16 cellular contexts compared by ENCODE assay signal in the genomic region with DNA sequence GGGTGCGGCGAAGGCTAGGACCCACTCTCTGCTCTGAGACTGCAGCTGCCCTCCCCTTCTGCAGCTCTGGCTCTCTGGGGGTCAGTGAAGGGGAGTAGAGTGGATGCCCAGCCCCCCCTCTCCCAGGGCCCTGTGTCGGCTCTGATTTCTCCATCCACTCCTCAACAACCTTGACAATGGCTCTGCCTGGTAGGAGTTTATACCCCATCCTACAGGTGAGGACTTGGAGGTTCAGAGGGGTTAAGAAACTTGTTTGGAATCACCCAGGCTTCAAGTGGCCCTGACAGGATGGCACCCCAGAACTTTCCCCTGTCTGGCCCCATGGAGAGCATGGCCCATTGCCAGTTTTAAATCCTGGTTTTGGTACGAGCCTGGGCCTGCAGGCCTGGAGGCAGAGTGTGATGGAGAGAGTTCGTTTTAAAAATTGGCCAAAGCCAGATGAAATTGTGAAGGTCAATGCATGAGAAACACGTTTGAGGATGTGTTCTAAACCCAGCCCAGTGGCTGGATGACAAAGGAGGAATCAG. TPM values are rescaled to one million over a fixed set of nuclear protein-coding genes. Genes with fewer than 3 reads are reported as not detected.
DNase-seq lines count a peak whose midpoint lies in the region; ATAC-seq and TF ChIP-seq lines count a peak whose summit lies in the region.
"Had no signal": no experiment of that assay in that cellular context is flagged by ENCODE, and none has a peak within 500 bp of the region (broad histone marks: within the 10 kb centered on the region; RNA-seq: fewer than 3 reads in every experiment).

No MANE protein-coding gene starts in this region.

- H3K27ac Mint-ChIP-seq in glutamatergic neuron (ENCODE audit: unreplicated experiment) = peak overlapping the region; percentile 22
- H3K27ac Mint-ChIP-seq: activated CD4-positive, alpha-beta T cell treated with anti-CD3 and anti-CD28 coated beads, Interleukin-2, amount 10 ng/mL, durations not matched to agents 24 days and 14 days had no signal

- WGBS in adrenal gland, 4 donors = 37 to 59% (median 48%) methylated on average over 4 to 6 of the region's 6 CpGs
- 83 to 85% methylated on average over 6 of the region's 6 CpGs for WGBS in sigmoid colon, 2 donors

- TF ChIP-seq POLR2A in adrenal gland (IDR thresholded peaks at IDR 0.05) = no peak
- no peak for TF ChIP-seq POLR2A in sigmoid colon (IDR thresholded peaks at IDR 0.05)

- H3K36me3 Mint-ChIP-seq in glutamatergic neuron (ENCODE audit: unreplicated experiment) = no peaks in the 10 kb centered on the region

- H3K36me3 ChIP-seq in HEK293 (ENCODE audit: control insufficient read depth in 2 of 2, insufficient read depth in 1 of 2, low read length in 2 of 2) (no peaks in the 10 kb centered on the region), adrenal gland (replicated peaks in 1 of 2) (no peaks in the 10 kb centered on the region), sigmoid colon (no peaks in the 10 kb centered on the region)

- H3K27ac ChIP-seq in HEK293 (ENCODE audit: extremely low read depth, low read depth, low read length) = no peak overlapping the region
- peak overlapping the region; percentile 21 to 84 (median 64) for H3K27ac ChIP-seq in adrenal gland
- peak overlapping the region; percentile 94 to 99 (median 96) for H3K27ac ChIP-seq in sigmoid colon
- H3K27ac ChIP-seq: body of pancreas had no signal

- H3K9me3 ChIP-seq in HEK293 (ENCODE audit: control insufficient read depth, insufficient read depth, low read depth, low read length) (no peaks in the 10 kb centered on the region), adrenal gland (replicated peaks in 1 of 3) (no peaks in the 10 kb centered on the region), sigmoid colon (no peaks in the 10 kb centered on the region)
- H3K9me3 ChIP-seq: body of pancreas had no signal

- H3K4me1 ChIP-seq in HEK293 (ENCODE audit: control insufficient read depth, insufficient read depth, low read length) = peaks cover 4% of the 10 kb centered on the region
- H3K4me1 ChIP-seq in adrenal gland (replicated peaks in 1 of 2) = peaks cover 52 to 62% of the 10 kb centered on the region in 2 donors
- H3K4me1 ChIP-seq in sigmoid colon = peaks cover 2 to 99% (median 98%) of the 10 kb centered on the region in 4 donors

- CTCF ChIA-PET in HEK293 (lab: Yijun Ruan, JAX) = no interaction called here

- no peak for ATAC-seq in GM21528 (IDR thresholded peaks at IDR 0.05; ENCODE audit: low FRiP score, unreplicated experiment)
- ATAC-seq in GM18858 (IDR thresholded peaks at IDR 0.05; ENCODE audit: unreplicated experiment) = no peak
- ATAC-seq: body of pancreas had no signal

- DNase-seq in adrenal gland (no peak), glutamatergic neuron (no peak), sigmoid colon (no peak), NCI-H1930 (lab: John Stamatoyannopoulos, UW) (no peak), NCI-H1436 (lab: John Stamatoyannopoulos, UW) (no peak)
- DNase-seq: activated CD4-positive, alpha-beta T cell treated with anti-CD3 and anti-CD28 coated beads, Interleukin-2, amount 10 ng/mL, durations not matched to agents 24 days and 14 days; activated CD8-positive, alpha-beta memory T cell treated with anti-CD3 and anti-CD28 coated beads, Interleukin-2, amount 50 U/mL, for 48 hours; activated naive CD4-positive, alpha-beta T cell; body of pancreas; midbrain; NCI-H2029; NCI-H526; OCI-M1 had no signal

- H3K9me3 Mint-ChIP-seq in glutamatergic neuron (ENCODE audit: unreplicated experiment) = peaks cover 5% of the 10 kb centered on the region
- H3K9me3 Mint-ChIP-seq: activated CD4-positive, alpha-beta T cell treated with anti-CD3 and anti-CD28 coated beads, Interleukin-2, amount 10 ng/mL, durations not matched to agents 24 days and 14 days had no signal

- POLR2A ChIA-PET in HEK293 (lab: Yijun Ruan, JAX) = interaction anchor here (1.2 kb wide), 1 partner anchor 17 kb away, joined by 4 read pairs; no protein-coding TSS in a partner anchor

- H3K27me3 ChIP-seq in adrenal gland (no peaks in the 10 kb centered on the region), sigmoid colon (no peaks in the 10 kb centered on the region)
- H3K27me3 ChIP-seq: body of pancreas had no signal

- no peak for TF ChIP-seq EP300 in sigmoid colon (IDR thresholded peaks at IDR 0.05)

- H3K4me1 Mint-ChIP-seq in glutamatergic neuron (ENCODE audit: low read depth, unreplicated experiment) = peaks cover 36% of the 10 kb centered on the region
- H3K4me1 Mint-ChIP-seq: activated CD4-positive, alpha-beta T cell treated with anti-CD3 and anti-CD28 coated beads, Interleukin-2, amount 10 ng/mL, durations not matched to agents 24 days and 14 days had no signal

- no peak for TF ChIP-seq CTCF in HEK293 (tag by site-specific recombination; IDR thresholded peaks at IDR 0.05)
- no peak for TF ChIP-seq CTCF in adrenal gland (IDR thresholded peaks at IDR 0.05)
- TF ChIP-seq CTCF in glutamatergic neuron (IDR thresholded peaks at IDR 0.05; ENCODE audit: partially characterized antibody, unreplicated experiment) = no peak
- no peak for TF ChIP-seq CTCF in sigmoid colon (IDR thresholded peaks at IDR 0.05)

- H3K4me3 ChIP-seq in HEK293 (ENCODE audit: low read depth, low read length) (no peak overlapping the region), adrenal gland (no peak overlapping the region), sigmoid colon (no peak overlapping the region)
- H3K4me3 ChIP-seq: body of pancreas had no signal

- peak overlapping the region; percentile 30 for H3K4me3 Mint-ChIP-seq in glutamatergic neuron (ENCODE audit: unreplicated experiment)
- H3K4me3 Mint-ChIP-seq: activated CD4-positive, alpha-beta T cell treated with anti-CD3 and anti-CD28 coated beads, Interleukin-2, amount 10 ng/mL, durations not matched to agents 24 days and 14 days had no signal

- H3K27me3 Mint-ChIP-seq in glutamatergic neuron (ENCODE audit: unreplicated experiment) = peaks cover 13% of the 10 kb centered on the region
- H3K27me3 Mint-ChIP-seq: activated CD4-positive, alpha-beta T cell treated with anti-CD3 and anti-CD28 coated beads, Interleukin-2, amount 10 ng/mL, durations not matched to agents 24 days and 14 days had no signal

- intact Hi-C loops in adrenal gland (cut with DNase I) (no loop called here), sigmoid colon (cut with DNase I) (loop anchor here (5.0 kb wide), 2 partner anchors 43 to 82 kb away; no protein-coding TSS in a partner anchor)

TF ChIP-seq in HEK293, 187 proteins besides CTCF, POLR2A, EP300 and RAD21 (continues in another document):
- TF ChIP-seq, protein P1, sequence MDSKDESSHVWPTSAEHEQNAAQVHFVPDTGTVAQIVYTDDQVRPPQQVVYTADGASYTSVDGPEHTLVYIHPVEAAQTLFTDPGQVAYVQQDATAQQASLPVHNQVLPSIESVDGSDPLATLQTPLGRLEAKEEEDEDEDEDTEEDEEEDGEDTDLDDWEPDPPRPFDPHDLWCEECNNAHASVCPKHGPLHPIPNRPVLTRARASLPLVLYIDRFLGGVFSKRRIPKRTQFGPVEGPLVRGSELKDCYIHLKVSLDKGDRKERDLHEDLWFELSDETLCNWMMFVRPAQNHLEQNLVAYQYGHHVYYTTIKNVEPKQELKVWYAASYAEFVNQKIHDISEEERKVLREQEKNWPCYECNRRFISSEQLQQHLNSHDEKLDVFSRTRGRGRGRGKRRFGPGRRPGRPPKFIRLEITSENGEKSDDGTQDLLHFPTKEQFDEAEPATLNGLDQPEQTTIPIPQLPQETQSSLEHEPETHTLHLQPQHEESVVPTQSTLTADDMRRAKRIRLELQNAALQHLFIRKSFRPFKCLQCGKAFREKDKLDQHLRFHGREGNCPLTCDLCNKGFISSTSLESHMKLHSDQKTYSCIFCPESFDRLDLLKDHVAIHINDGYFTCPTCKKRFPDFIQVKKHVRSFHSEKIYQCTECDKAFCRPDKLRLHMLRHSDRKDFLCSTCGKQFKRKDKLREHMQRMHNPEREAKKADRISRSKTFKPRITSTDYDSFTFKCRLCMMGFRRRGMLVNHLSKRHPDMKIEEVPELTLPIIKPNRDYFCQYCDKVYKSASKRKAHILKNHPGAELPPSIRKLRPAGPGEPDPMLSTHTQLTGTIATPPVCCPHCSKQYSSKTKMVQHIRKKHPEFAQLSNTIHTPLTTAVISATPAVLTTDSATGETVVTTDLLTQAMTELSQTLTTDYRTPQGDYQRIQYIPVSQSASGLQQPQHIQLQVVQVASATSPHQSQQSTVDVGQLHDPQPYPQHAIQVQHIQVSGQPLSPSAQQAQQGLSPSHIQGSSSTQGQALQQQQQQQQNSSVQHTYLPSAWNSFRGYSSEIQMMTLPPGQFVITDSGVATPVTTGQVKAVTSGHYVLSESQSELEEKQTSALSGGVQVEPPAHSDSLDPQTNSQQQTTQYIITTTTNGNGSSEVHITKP (tag by site-specific recombination; IDR thresholded peaks at IDR 0.05) = 0 out of 2 replicates have a peak, but pooled peaks have one; percentile 13
- no peak; the same call in 1 of the 2 replicates for TF ChIP-seq ZNF394 (tag by site-specific recombination; IDR thresholded peaks at IDR 0.05; ENCODE audit: borderline replicate concordance)
- no peak for TF ChIP-seq ZNF843 (tag by site-specific recombination; IDR thresholded peaks at IDR 0.05)
- TF ChIP-seq, protein P2, sequence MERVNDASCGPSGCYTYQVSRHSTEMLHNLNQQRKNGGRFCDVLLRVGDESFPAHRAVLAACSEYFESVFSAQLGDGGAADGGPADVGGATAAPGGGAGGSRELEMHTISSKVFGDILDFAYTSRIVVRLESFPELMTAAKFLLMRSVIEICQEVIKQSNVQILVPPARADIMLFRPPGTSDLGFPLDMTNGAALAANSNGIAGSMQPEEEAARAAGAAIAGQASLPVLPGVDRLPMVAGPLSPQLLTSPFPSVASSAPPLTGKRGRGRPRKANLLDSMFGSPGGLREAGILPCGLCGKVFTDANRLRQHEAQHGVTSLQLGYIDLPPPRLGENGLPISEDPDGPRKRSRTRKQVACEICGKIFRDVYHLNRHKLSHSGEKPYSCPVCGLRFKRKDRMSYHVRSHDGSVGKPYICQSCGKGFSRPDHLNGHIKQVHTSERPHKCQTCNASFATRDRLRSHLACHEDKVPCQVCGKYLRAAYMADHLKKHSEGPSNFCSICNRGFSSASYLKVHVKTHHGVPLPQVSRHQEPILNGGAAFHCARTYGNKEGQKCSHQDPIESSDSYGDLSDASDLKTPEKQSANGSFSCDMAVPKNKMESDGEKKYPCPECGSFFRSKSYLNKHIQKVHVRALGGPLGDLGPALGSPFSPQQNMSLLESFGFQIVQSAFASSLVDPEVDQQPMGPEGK (tag by site-specific recombination; IDR thresholded peaks at IDR 0.05) = 0 out of 2 replicates have a peak, but pooled peaks have one; percentile 37

RNA-seq across cellular contexts. Expression of a gene that starts 22.3 kb away (rescaled TPM):
- total RNA-seq in adrenal gland = 10 to 100 TPM; 21.7 to 87.6 (median 44.5) TPM
- polyA plus RNA-seq in adrenal gland = 10 to 100 TPM; 18.5 to 33.8 (median 21.8) TPM
- 312 TPM for total RNA-seq in glutamatergic neuron (ENCODE audit: unreplicated experiment)
- total RNA-seq in sigmoid colon = 100 to 1,000 TPM in 1 of 4 donors, 10 to 100 TPM in 3; 78.5 to 133 (median 96.9) TPM
- polyA plus RNA-seq in sigmoid colon = 1 to 10 TPM in 2 of 3 donors, under 1 TPM in 1; 0.69 to 8.9 (median 4.2) TPM
